In the genomic region with DNA sequence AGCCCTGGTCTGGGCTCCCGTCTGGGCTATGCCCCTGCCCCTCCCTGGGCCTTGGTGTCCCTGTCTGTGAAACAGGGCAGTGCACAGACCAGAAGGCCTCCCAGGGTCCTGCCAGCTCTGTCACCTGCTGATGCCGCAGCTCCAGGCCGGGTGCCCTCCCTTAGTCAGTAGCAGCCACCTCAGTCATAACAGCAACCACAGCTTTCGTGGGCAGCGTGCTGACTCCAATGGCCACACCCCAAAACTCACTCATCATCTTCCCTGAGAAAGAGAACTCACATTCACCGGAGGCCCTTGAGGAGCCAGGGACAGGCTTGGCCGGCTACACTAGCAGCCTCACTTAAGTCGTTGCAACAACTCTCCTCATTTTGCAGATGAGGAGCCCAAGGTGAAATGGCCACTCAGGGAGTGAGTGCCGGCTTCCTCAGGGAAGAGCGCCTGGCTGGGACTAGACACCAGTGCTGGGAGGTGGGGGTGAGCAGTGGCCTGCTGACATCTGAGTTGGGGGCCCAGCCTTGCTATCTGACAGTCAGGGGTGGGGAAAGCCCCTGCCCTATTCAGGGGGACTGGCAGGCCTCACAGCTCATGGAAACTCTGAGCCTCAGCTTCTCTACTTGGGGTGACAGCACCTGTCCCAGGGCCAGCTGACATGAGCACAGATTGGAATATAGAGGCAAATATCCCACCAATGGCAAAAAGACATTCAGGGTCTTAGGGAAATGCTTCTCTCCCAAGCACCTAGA, we compare ENCODE assay signal across 15 cellular contexts. TPM values are rescaled to one million over a fixed set of nuclear protein-coding genes. Genes with fewer than 3 reads are reported as not detected.
DNase-seq lines count a peak whose midpoint lies in the region; ATAC-seq lines count a peak whose summit lies in the region.
"Had no signal": no experiment of that assay in that cellular context is flagged by ENCODE, and none has a peak within 500 bp of the region (broad histone marks: within the 10 kb centered on the region; RNA-seq: fewer than 3 reads in every experiment).

No MANE protein-coding gene starts in this region.

- H3K9me3 Mint-ChIP-seq in stimulated activated naive CD8-positive, alpha-beta T cell treated with anti-CD3 and anti-CD28 coated beads, Interleukin-15, Interleukin-2, amounts not matched to agents 100 ng/mL and 50 ng/mL, for 24 hours = no peaks in the 10 kb centered on the region
- H3K9me3 Mint-ChIP-seq in effector memory CD8-positive, alpha-beta T cell = no peaks in the 10 kb centered on the region
- H3K9me3 Mint-ChIP-seq: memory B cell had no signal

- DNase-seq in Right ventricle myocardium inferior (ENCODE audit: missing footprints) = peak; percentile 37
- DNase-seq in cardiac septum (ENCODE audit: low spot score) = no peak
- DNase-seq in activated CD4-positive, CD25-positive, alpha-beta regulatory T cell treated with anti-CD3 and anti-CD28 coated beads, Interleukin-2, amount 50 U/mL, for 72 hours = peak; percentile 40
- DNase-seq in iris pigment epithelial cell (ENCODE audit: low read depth) = peak; percentile 18
- DNase-seq in effector memory CD8-positive, alpha-beta T cell = no peak
- no peak for DNase-seq in AG08396 (ENCODE audit: low spot score)
- DNase-seq in ureter (ENCODE audit: low spot score) = no peak
- DNase-seq: DND-41, NCI-H1048, NCI-H774 had no signal

- H3K36me3 Mint-ChIP-seq in stimulated activated naive CD8-positive, alpha-beta T cell treated with anti-CD3 and anti-CD28 coated beads, Interleukin-15, Interleukin-2, amounts not matched to agents 100 ng/mL and 50 ng/mL, for 24 hours (ENCODE audit: low read depth) = peaks cover 22% of the 10 kb centered on the region
- peaks cover 17% of the 10 kb centered on the region for H3K36me3 Mint-ChIP-seq in effector memory CD8-positive, alpha-beta T cell (ENCODE audit: insufficient read depth)

- no peak overlapping the region for H3K4me3 Mint-ChIP-seq in stimulated activated naive CD8-positive, alpha-beta T cell treated with anti-CD3 and anti-CD28 coated beads, Interleukin-15, Interleukin-2, amounts not matched to agents 100 ng/mL and 50 ng/mL, for 24 hours
- no peak overlapping the region for H3K4me3 Mint-ChIP-seq in effector memory CD8-positive, alpha-beta T cell
- H3K4me3 Mint-ChIP-seq: memory B cell had no signal

- H3K27ac Mint-ChIP-seq in stimulated activated naive CD8-positive, alpha-beta T cell treated with anti-CD3 and anti-CD28 coated beads, Interleukin-15, Interleukin-2, amounts not matched to agents 100 ng/mL and 50 ng/mL, for 24 hours = peak overlapping the region; percentile 58
- no peak overlapping the region for H3K27ac Mint-ChIP-seq in effector memory CD8-positive, alpha-beta T cell
- H3K27ac Mint-ChIP-seq: memory B cell had no signal

- H3K4me1 Mint-ChIP-seq in stimulated activated naive CD8-positive, alpha-beta T cell treated with anti-CD3 and anti-CD28 coated beads, Interleukin-15, Interleukin-2, amounts not matched to agents 100 ng/mL and 50 ng/mL, for 24 hours (ENCODE audit: low read depth) = peaks cover 21% of the 10 kb centered on the region
- H3K4me1 Mint-ChIP-seq in effector memory CD8-positive, alpha-beta T cell (ENCODE audit: low read depth in 2 of 2) = peaks cover 0 to 4% of the 10 kb centered on the region in 2 donors
- H3K4me1 Mint-ChIP-seq: memory B cell had no signal

- intact Hi-C loops in Right ventricle myocardium inferior (cut with DNase I) (no loop called here), cardiac septum (cut with DNase I) (no loop called here)

- H3K27me3 Mint-ChIP-seq in stimulated activated naive CD8-positive, alpha-beta T cell treated with anti-CD3 and anti-CD28 coated beads, Interleukin-15, Interleukin-2, amounts not matched to agents 100 ng/mL and 50 ng/mL, for 24 hours = no peaks in the 10 kb centered on the region
- H3K27me3 Mint-ChIP-seq in effector memory CD8-positive, alpha-beta T cell = no peaks in the 10 kb centered on the region
- H3K27me3 Mint-ChIP-seq: memory B cell had no signal

- ATAC-seq in Right ventricle myocardium inferior = no peak
- no peak for ATAC-seq in effector memory CD8-positive, alpha-beta T cell (replicated peaks)

RNA-seq across cellular contexts. Expression of gene SLC5A10, which starts 22.6 kb away (rescaled TPM):
- total RNA-seq in Right ventricle myocardium inferior = not detected
- 0.13 TPM for total RNA-seq in cardiac septum
- total RNA-seq in ureter = not detected
- total RNA-seq: dermis microvascular lymphatic vessel endothelial cell; HT1080; T-helper 2 cell treated with Interferon-gamma antibody and Interleukin-4, amounts not matched to agents 100 ng/mL and 5 ng/mL, for 36 hours had no signal

RNA-seq across cellular contexts. Expression of gene FAM83G, which starts 30.0 kb away (rescaled TPM):
- total RNA-seq in Right ventricle myocardium inferior (2.7 TPM), cardiac septum (2.5 TPM), ureter (8.3 TPM)

Comparison
In these comparisons a context has a peak if more than half of its experiments do, and no peak if none do; other contexts are left out.
1. DNase-seq: peak in Right ventricle myocardium inferior (single experiment), activated CD4-positive, CD25-positive, alpha-beta regulatory T cell treated with anti-CD3 and anti-CD28 coated beads, Interleukin-2, amount 50 U/mL, for 72 hours (single experiment) and iris pigment epithelial cell (single experiment); none in cardiac septum (single experiment), effector memory CD8-positive, alpha-beta T cell (0 of 3), AG08396 (single experiment) and ureter (single experiment).